Comparison of ENCODE assay signal across 8 cellular contexts in the genomic region with DNA sequence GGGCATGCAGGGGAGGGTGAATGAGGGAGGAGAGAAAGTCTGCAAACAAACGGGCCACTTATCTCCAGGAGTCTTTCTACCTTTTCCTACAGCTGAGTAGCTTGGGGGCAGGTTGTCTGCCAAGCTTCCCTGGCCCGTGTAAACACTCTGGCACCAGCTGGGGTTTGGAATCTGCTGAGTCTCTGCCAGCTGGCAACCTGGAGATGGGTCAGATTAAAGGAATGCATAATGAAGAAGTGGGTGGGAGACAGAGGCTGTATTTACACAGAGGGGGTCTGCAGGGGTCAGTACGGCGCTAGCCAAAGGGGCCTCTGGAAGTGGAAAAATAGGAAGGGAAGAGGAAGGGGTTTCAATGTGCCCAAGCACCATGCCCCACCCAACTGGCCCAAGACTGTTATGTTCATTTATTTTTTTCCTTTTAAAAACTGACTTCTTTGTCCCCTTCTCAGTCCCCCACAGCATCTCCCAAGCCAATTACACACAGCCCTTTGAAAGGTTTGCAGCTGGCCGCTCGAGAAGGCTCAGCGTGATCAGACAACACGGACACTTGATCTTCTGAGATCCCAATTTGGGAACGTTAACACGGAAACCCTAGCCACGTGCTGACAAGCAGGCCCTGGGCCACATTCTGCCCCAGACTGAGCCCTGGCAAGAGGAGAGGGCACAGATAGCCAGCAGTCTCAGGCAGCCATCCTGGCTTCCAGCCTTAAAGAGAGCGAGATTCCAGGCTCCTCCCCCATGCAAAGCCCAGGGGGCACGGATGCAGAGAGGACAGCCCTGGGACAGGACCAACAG. TPM values are rescaled to one million over a fixed set of nuclear protein-coding genes. Genes with fewer than 3 reads are reported as not detected.
DNase-seq lines count a peak whose midpoint lies in the region; ATAC-seq, FAIRE-seq and TF ChIP-seq lines count a peak whose summit lies in the region.

No MANE protein-coding gene starts in this region.

- POLR2A ChIA-PET in BJ (lab: Charles Lee), result no interaction called here

- H3K4me3 ChIP-seq in BJ (ENCODE audit: low read depth, low read length) (no peak overlapping the region), small intestine (ENCODE audit: low read depth in 1 of 2, low read length in 2 of 2) (no peak overlapping the region)

- H3K27ac ChIP-seq in small intestine (ENCODE audit: low read depth in 1 of 2, low read length in 1 of 2), result peak overlapping the region in 1 of 2 donors; percentile 49

- peak; percentile 7; the same call in 1 of the 2 replicates for TF ChIP-seq CTCF in BJ (IDR thresholded peaks at IDR 0.05; ENCODE audit: insufficient read depth, low read depth, low read length)

- H3K36me3 ChIP-seq in BJ (ENCODE audit: control insufficient read depth, insufficient read depth, low read length) (0 out of 2 replicates have a peak, but pooled peaks cover 1% of the 10 kb centered on the region), small intestine (ENCODE audit: control insufficient read depth in 2 of 2, insufficient read depth in 2 of 2, low read length in 2 of 2) (no peaks in the 10 kb centered on the region)

- 19 to 37% (median 20%) methylated on average over 13 of the region's 13 CpGs for WGBS in small intestine, 3 donors

- CTCF ChIA-PET in BJ (lab: Yijun Ruan, JAX), result interaction anchor here (1.4 to 1.5 kb wide), 3 partner anchors 12 to 135 kb away, joined by 3 read pairs; no protein-coding TSS in a partner anchor

- DNase-seq in BJ (ENCODE audit: low read depth), result no peak
- peak; percentile 84 for DNase-seq in NCI-H1417 treated with DMSO at 0.1 percent for 48 hours (lab: John Stamatoyannopoulos, UW)
- DNase-seq in amniotic epithelial cell (ENCODE audit: low read depth), result peak; percentile 78
- peak in 26 of 51 donors; percentile 3 to 53 (median 18) for DNase-seq in hypothalamus (lab: John Stamatoyannopoulos, UW)
- DNase-seq in small intestine, result peak; percentile 51
- no peak for DNase-seq in activated CD4-positive, alpha-beta T cell treated with anti-CD3 and anti-CD28 coated beads, Interleukin-2, amount 50 U/mL, for 48 hours
- DNase-seq in activated naive CD4-positive, alpha-beta T cell treated with anti-CD3 and anti-CD28 coated beads, Interleukin-2, amount 50 U/mL, for 16 hours, result no peak

- FAIRE-seq in small intestine (lab: Jason Lieb, UNC), result no peak

- H3K9me3 ChIP-seq in small intestine (ENCODE audit: control insufficient read depth, low read depth), result no peaks in the 10 kb centered on the region

- H3K27me3 ChIP-seq in BJ (ENCODE audit: control insufficient read depth, insufficient read depth, low read length) (no peaks in the 10 kb centered on the region), small intestine (ENCODE audit: control insufficient read depth in 2 of 2, insufficient read depth in 2 of 2, low read length in 2 of 2) (no peaks in the 10 kb centered on the region)

- ATAC-seq in GM21515 (IDR thresholded peaks at IDR 0.05; ENCODE audit: unreplicated experiment), result no peak

- H3K4me1 ChIP-seq in small intestine (ENCODE audit: control insufficient read depth in 2 of 2, insufficient read depth in 1 of 2, low read depth in 1 of 2, low read length in 1 of 2), result peaks cover 24 to 29% of the 10 kb centered on the region in 2 donors

RNA-seq across cellular contexts. Expression of a gene that starts 25.2 kb away (rescaled TPM):
- polyA plus RNA-seq in BJ (2011; rRNA removed), result 134 and 146 TPM in 2 replicates
- polyA minus RNA-seq in BJ (2011; rRNA and poly(A)+ RNA removed), result 104 and 127 TPM in 2 replicates
- polyA plus RNA-seq in small intestine, result 10 to 100 TPM in 1 of 3 donors, 1 to 10 TPM in 2; 2.7 to 13.8 (median 3.2) TPM

Comparison
In these comparisons a context has a peak if more than half of its experiments do, and no peak if none do; other contexts are left out.
1. DNase-seq: peak in NCI-H1417 treated with DMSO at 0.1 percent for 48 hours (single experiment), amniotic epithelial cell (single experiment), hypothalamus (26 of 51) and small intestine (single experiment); none in BJ (single experiment), activated CD4-positive, alpha-beta T cell treated with anti-CD3 and anti-CD28 coated beads, Interleukin-2, amount 50 U/mL, for 48 hours (0 of 2) and activated naive CD4-positive, alpha-beta T cell treated with anti-CD3 and anti-CD28 coated beads, Interleukin-2, amount 50 U/mL, for 16 hours (single experiment).